ENCODE assay signal across 10 cellular contexts in the genomic region with DNA sequence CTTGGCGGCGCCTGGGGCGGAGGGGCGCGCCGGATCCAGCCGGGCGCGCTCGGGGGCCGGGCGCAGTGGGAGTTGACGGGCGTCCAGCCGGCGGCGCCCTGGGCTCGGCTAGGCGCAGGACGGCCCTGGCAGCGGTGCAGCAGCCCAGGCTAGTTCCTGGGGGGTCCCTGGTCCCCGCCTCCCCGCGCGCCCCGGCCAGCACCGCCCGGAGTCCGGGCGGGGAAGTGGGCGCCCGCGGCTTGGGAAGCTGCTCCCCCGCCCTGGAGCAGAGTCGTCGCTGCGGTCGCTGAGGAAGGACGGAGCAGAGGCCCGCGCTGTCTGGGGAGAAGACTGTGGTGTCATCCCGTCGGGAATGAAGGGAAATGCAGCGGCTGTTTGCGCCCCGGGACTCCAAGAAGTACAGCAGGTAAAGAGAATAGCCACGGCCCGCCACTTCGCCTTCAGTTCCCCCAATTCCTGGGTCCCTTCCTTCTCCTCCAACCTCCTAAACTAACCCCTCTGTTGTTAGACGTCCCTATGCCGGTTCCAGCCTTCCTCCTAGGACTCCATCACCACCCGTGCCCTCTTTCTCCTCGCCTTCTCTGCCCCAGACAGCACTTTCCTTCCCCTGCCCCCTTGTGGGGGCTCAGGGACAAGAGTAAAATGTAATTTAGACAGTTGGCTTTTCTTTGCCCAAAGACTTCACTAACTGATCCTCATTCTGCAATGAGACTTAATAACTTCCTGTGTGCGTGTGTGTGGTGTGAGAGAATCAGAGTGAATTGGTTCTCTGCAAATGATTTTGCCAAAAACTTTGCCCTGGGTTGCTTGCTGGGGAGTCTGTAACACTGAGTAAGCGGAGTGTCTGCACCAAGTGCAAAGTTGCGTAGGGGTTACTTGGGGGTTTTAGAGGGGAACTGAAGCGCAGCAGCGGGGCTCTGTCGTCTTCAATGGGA. TPM values are rescaled to one million over a fixed set of nuclear protein-coding genes. Genes with fewer than 3 reads are reported as not detected.
DNase-seq lines count a peak whose midpoint lies in the region; ATAC-seq and TF ChIP-seq lines count a peak whose summit lies in the region.
"Had no signal": no experiment of that assay in that cellular context is flagged by ENCODE, and none has a peak within 500 bp of the region (broad histone marks: within the 10 kb centered on the region; RNA-seq: fewer than 3 reads in every experiment).

No MANE protein-coding gene starts in this region.

- no peak overlapping the region for H3K4me2 ChIP-seq in OCI-LY7 (ENCODE audit: low read length)

- H3K79me2 ChIP-seq in OCI-LY7 (ENCODE audit: insufficient read depth, low read depth, low read length): no peaks in the 10 kb centered on the region

- no peaks in the 10 kb centered on the region for H3K9me3 ChIP-seq in SJCRH30 (replicated peaks)
- no peaks in the 10 kb centered on the region for H3K9me3 ChIP-seq in sigmoid colon
- H3K9me3 ChIP-seq in OCI-LY7 (ENCODE audit: low read length): no peaks in the 10 kb centered on the region

- no peaks in the 10 kb centered on the region for H3K36me3 ChIP-seq in SJCRH30
- H3K36me3 ChIP-seq in sigmoid colon: no peaks in the 10 kb centered on the region
- H3K36me3 ChIP-seq in OCI-LY7 (ENCODE audit: insufficient read depth, low read length): no peaks in the 10 kb centered on the region

- intact Hi-C loops in left cardiac atrium (cut with DNase I) (no loop called here), sigmoid colon (cut with DNase I) (no loop called here), OCI-LY7 (cut with micrococcal nuclease; ENCODE audit: unreplicated experiment) (no loop called here)

- TF ChIP-seq CTCF in sigmoid colon (IDR thresholded peaks at IDR 0.05): no peak
- no peak for TF ChIP-seq CTCF in OCI-LY7 (conservative IDR thresholded peaks at IDR 0.05; ENCODE audit: low read length)

- H2AFZ ChIP-seq in OCI-LY7 (ENCODE audit: low read length): no peak overlapping the region

- H3K4me3 ChIP-seq in SJCRH30 (peak overlapping the region; percentile 57), sigmoid colon (peak overlapping the region; percentile 14 to 40 (median 34)), OCI-LY7 (ENCODE audit: low read depth, low read length, poor library complexity, severe bottlenecking) (no peak overlapping the region)

- H4K20me1 ChIP-seq in OCI-LY7 (ENCODE audit: insufficient read depth, low read length): no peaks in the 10 kb centered on the region

- 7 to 14% methylated on average over 59 of the region's 59 CpGs for WGBS in sigmoid colon, 2 donors

- ATAC-seq in left cardiac atrium (peak; percentile 73 to 81), HG03039 (IDR thresholded peaks at IDR 0.05; ENCODE audit: unreplicated experiment) (no peak)
- ATAC-seq: activated CD4-positive, CD25-positive, alpha-beta regulatory T cell treated with anti-CD3 and anti-CD28 coated beads, Interleukin-2, amount 50 U/mL, for 24 hours had no signal

- CTCF ChIA-PET in OCI-LY7 (lab: Charles Lee; ENCODE audit: unreplicated experiment): no interaction called here

- no peak for TF ChIP-seq POLR2A in sigmoid colon (IDR thresholded peaks at IDR 0.05)

- H3K27me3 ChIP-seq in SJCRH30 (peaks cover 8% of the 10 kb centered on the region; the same call in 1 of the 2 replicates), sigmoid colon (peaks cover 0 to 25% (median 12%) of the 10 kb centered on the region in 3 donors)

- POLR2A ChIA-PET in OCI-LY7 (lab: Charles Lee): no interaction called here

- H3K27ac ChIP-seq in SJCRH30 (no peak overlapping the region), sigmoid colon (peak overlapping the region in 2 of 4 donors; percentile 6 to 32), OCI-LY7 (ENCODE audit: low read depth, low read length, poor library complexity, severe bottlenecking) (no peak overlapping the region)

- peak; percentile 73 for DNase-seq in GM03348 (ENCODE audit: low spot score)
- DNase-seq in SJCRH30: peak; percentile 55 to 70
- peak; percentile 22 for DNase-seq in left cardiac atrium
- DNase-seq in sigmoid colon: no peak
- DNase-seq in stimulated activated CD4-positive, alpha-beta T cell treated with anti-CD3 and anti-CD28 coated beads, Interleukin-4, amount 100 ng/mL, for 1 hour: no peak
- DNase-seq in OCI-LY7 (ENCODE audit: low spot score): no peak
- DNase-seq in T1000 (lab: John Stamatoyannopoulos, UW): no peak
- DNase-seq: NCI-H2081 treated with DMSO at 0.1 percent for 48 hours had no signal

- H3K4me1 ChIP-seq in SJCRH30 (no peaks in the 10 kb centered on the region), sigmoid colon (peaks cover 0 to 10% (median 3%) of the 10 kb centered on the region in 4 donors), OCI-LY7 (ENCODE audit: insufficient read depth, low read length, poor library complexity, severe bottlenecking) (no peaks in the 10 kb centered on the region)

- no peak for TF ChIP-seq EP300 in sigmoid colon (IDR thresholded peaks at IDR 0.05)

- no TSS peak for BruUV-seq in OCI-LY7 (replicated peaks; lab: Mats Ljungman, UMichigan)

- H3K9me2 ChIP-seq in OCI-LY7 (ENCODE audit: insufficient read depth, low read length): no peaks in the 10 kb centered on the region

RNA-seq across cellular contexts. Expression of gene SGCG, which starts 20.3 kb away (rescaled TPM):
- 0.14 and 0.18 TPM in 2 replicates for total RNA-seq in SJCRH30 (2014; rRNA removed; shearing (Covaris generic))
- total RNA-seq in left cardiac atrium (100 to 1,000 TPM in 1 of 2 donors, 10 to 100 TPM in 1; 77.5 to 121 TPM), sigmoid colon (1 to 10 TPM in 2 of 4 donors, under 1 TPM in 2; 0.16 to 1.1 (median 1.0) TPM), OCI-LY7 (2022) (not detected in 2 replicates)
- polyA plus RNA-seq in sigmoid colon: 1 to 10 TPM in 1 of 3 donors, under 1 TPM in 1, not detected in 1; 0.23 to 1.2 TPM
- total RNA-seq in OCI-LY7 (2014; rRNA removed; shearing (Covaris generic)): not detected in 2 replicates

Comparison
In these comparisons a context has a peak if more than half of its experiments do, and no peak if none do; other contexts are left out.
1. DNase-seq: peak in GM03348 (single experiment), SJCRH30 (2 of 2) and left cardiac atrium (single experiment); none in sigmoid colon (single experiment), stimulated activated CD4-positive, alpha-beta T cell treated with anti-CD3 and anti-CD28 coated beads, Interleukin-4, amount 100 ng/mL, for 1 hour (single experiment), OCI-LY7 (single experiment) and T1000 (single experiment).
2. RNA of gene SGCG, which starts 20.3 kb away (total RNA-seq): 77.5 to 121 TPM in left cardiac atrium; 0.16 to 1.1 TPM in sigmoid colon, 0.14 to 0.18 TPM in SJCRH30 and not detected in OCI-LY7; every median in the first group is over 10 times any median in the second.